35 cellular contexts compared by ENCODE assay signal in the genomic region with DNA sequence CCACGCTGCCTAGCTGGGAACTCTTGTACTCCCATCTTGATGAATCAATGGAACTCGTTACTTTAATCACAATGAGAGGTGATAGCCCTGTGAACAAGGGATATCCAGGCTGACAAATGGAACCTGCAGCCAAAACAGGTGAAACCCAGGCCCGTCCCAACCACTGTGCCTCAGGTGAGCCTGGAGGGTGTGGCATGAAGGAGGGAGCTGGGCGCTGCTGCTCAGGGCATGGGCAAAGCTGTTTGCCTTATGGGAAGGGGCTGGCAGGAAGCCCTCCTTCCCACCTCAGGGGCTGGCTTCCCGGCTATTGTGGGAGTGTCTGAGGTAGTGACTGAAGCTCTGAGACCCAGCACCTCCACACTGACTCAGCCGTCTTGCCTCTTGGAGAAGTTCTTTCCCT.
"Had no signal": no experiment of that assay in that cellular context is flagged by ENCODE, and none has a peak within 500 bp of the region (broad histone marks: within the 10 kb centered on the region; RNA-seq: fewer than 3 reads in every experiment).

No MANE protein-coding gene starts in this region.

- H3K27me3 ChIP-seq: MG63 had no signal

- H3K36me3 ChIP-seq: MG63 had no signal

- H3K4me3 ChIP-seq: MG63 had no signal

- DNase-seq: Karpas-422, Kasumi-1, MG63, MM.1S, MV-4-11, NCI-H1048, NCI-H1092, NCI-H1092 treated with DMSO at 0.1 percent for 48 hours, NCI-H1105, NCI-H1105 treated with DMSO at 0.1 percent for 48 hours, NCI-H1417, NCI-H1417 treated with DMSO at 0.1 percent for 48 hours, NCI-H1436, NCI-H1436 treated with DMSO at 0.1 percent for 48 hours, NCI-H146, NCI-H1694, NCI-H1694 treated with DMSO at 0.1 percent for 48 hours, NCI-H187, NCI-H187 treated with DMSO at 0.1 percent for 48 hours, NCI-H1930, NCI-H2029, NCI-H2029 treated with DMSO at 0.1 percent for 48 hours, NCI-H2081, NCI-H2081 treated with DMSO at 0.1 percent for 48 hours, NCI-H2107, NCI-H2171, NCI-H2171 treated with DMSO at 0.1 percent for 48 hours, NCI-H2227 treated with DMSO at 0.1 percent for 48 hours, NCI-H226, NCI-H345, NCI-H446, NCI-H446 treated with DMSO at 0.1 percent for 48 hours, NCI-H510A, NCI-H510A treated with DMSO at 0.1 percent for 48 hours, NCI-H524 had no signal

- H3K9me3 ChIP-seq: MG63 had no signal
